In the genomic region with DNA sequence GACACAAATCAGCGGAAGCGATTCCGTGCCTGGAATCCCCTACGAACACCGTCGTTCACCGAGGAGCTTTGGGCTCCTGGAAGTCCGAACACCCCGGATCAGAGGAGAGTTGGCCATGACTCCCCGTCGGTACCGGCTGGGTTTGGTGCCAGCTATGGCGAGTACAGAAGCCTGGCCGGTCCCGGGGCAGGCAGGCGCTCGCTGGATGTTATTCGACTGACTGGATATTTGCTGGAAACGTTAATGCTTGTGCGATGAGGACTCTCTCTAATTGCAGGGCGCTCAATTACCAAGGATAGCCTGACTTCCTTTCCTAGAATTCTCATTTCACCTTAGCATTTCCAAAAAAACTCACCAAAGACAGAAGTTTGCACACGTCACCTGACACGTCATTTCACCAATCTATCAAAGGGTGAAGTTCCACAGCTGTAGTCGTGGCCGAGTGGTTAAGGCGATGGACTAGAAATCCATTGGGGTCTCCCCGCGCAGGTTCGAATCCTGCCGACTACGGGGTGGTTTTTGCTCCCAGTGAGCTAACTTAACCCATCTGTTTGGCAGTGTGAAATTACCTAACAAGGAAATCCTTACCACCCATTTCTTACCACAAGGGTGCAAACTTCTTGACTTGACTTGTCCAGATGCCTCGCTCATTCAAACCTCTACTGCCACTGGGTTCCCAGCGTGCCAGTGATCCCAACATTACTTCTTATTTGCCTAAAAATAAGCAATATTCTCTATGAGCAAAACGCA, we compare ENCODE assay signal across 1 cellular context.
TF ChIP-seq lines count a peak whose summit lies in the region.

No MANE protein-coding gene starts in this region.

TF ChIP-seq in HepG2, 621 proteins besides CTCF, POLR2A, EP300 and RAD21 (continued from another document and continues in another):
- peak; percentile 87 for TF ChIP-seq ARID5B (CRISPR knock-in tag; IDR thresholded peaks at IDR 0.05)
- TF ChIP-seq MIER2 (CRISPR knock-in tag; IDR thresholded peaks at IDR 0.05): no peak; the same call in 1 of the 2 replicates
- TF ChIP-seq, protein P1, sequence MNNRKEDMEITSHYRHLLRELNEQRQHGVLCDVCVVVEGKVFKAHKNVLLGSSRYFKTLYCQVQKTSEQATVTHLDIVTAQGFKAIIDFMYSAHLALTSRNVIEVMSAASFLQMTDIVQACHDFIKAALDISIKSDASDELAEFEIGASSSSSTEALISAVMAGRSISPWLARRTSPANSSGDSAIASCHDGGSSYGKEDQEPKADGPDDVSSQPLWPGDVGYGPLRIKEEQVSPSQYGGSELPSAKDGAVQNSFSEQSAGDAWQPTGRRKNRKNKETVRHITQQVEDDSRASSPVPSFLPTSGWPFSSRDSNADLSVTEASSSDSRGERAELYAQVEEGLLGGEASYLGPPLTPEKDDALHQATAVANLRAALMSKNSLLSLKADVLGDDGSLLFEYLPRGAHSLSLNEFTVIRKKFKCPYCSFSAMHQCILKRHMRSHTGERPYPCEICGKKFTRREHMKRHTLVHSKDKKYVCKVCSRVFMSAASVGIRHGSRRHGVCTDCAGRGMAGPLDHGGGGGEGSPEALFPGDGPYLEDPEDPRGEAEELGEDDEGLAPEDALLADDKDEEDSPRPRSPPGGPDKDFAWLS (CRISPR knock-in tag; IDR thresholded peaks at IDR 0.05; ENCODE audit: borderline replicate concordance): no peak
- TF ChIP-seq JUND (CRISPR knock-in tag; IDR thresholded peaks at IDR 0.05): peak; percentile 47; the same call in 1 of the 2 replicates
- no peak for TF ChIP-seq ZNF383 (CRISPR knock-in tag; IDR thresholded peaks at IDR 0.05; ENCODE audit: borderline replicate concordance)
- no peak; the same call in 1 of the 2 replicates for TF ChIP-seq KDM5A (IDR thresholded peaks at IDR 0.05; ENCODE audit: borderline replicate concordance, low read length)
- TF ChIP-seq, protein P2, sequence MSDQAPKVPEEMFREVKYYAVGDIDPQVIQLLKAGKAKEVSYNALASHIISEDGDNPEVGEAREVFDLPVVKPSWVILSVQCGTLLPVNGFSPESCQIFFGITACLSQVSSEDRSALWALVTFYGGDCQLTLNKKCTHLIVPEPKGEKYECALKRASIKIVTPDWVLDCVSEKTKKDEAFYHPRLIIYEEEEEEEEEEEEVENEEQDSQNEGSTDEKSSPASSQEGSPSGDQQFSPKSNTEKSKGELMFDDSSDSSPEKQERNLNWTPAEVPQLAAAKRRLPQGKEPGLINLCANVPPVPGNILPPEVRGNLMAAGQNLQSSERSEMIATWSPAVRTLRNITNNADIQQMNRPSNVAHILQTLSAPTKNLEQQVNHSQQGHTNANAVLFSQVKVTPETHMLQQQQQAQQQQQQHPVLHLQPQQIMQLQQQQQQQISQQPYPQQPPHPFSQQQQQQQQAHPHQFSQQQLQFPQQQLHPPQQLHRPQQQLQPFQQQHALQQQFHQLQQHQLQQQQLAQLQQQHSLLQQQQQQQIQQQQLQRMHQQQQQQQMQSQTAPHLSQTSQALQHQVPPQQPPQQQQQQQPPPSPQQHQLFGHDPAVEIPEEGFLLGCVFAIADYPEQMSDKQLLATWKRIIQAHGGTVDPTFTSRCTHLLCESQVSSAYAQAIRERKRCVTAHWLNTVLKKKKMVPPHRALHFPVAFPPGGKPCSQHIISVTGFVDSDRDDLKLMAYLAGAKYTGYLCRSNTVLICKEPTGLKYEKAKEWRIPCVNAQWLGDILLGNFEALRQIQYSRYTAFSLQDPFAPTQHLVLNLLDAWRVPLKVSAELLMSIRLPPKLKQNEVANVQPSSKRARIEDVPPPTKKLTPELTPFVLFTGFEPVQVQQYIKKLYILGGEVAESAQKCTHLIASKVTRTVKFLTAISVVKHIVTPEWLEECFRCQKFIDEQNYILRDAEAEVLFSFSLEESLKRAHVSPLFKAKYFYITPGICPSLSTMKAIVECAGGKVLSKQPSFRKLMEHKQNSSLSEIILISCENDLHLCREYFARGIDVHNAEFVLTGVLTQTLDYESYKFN (CRISPR knock-in tag; conservative IDR thresholded peaks at IDR 0.05): no peak
- peak; percentile 64 for TF ChIP-seq RXRB (CRISPR knock-in tag; IDR thresholded peaks at IDR 0.05; ENCODE audit: borderline replicate concordance)
- TF ChIP-seq SRF (IDR thresholded peaks at IDR 0.05; ENCODE audit: low read depth, low read length): peak; percentile 41; the same call in 1 of the 2 replicates
- TF ChIP-seq TEAD3 (CRISPR knock-in tag; optimal IDR thresholded peaks at IDR 0.05; ENCODE audit: borderline replicate concordance): peak; percentile 35
- peak; percentile 22; the same call in 1 of the 2 replicates for TF ChIP-seq CBFB (CRISPR knock-in tag; IDR thresholded peaks at IDR 0.05)
- TF ChIP-seq POLR2AphosphoS2 (IDR thresholded peaks at IDR 0.05; ENCODE audit: low read depth, low read length): no peak
- peak; percentile 46 for TF ChIP-seq IKZF4 (CRISPR knock-in tag; IDR thresholded peaks at IDR 0.05; ENCODE audit: borderline replicate concordance, low read depth, not compliant biosample characterization)
- TF ChIP-seq ZSCAN21 (CRISPR knock-in tag; IDR thresholded peaks at IDR 0.05; ENCODE audit: borderline replicate concordance): no peak
- no peak for TF ChIP-seq FOXJ3 (CRISPR knock-in tag; IDR thresholded peaks at IDR 0.05; ENCODE audit: borderline replicate concordance)
- TF ChIP-seq KDM2A (CRISPR knock-in tag; IDR thresholded peaks at IDR 0.05; ENCODE audit: borderline replicate concordance, low read depth): peak; percentile 79
- TF ChIP-seq ZNF350 (CRISPR knock-in tag; IDR thresholded peaks at IDR 0.05; ENCODE audit: borderline replicate concordance, low read depth): peak; percentile 75; the same call in 1 of the 2 replicates
- TF ChIP-seq, protein P3, sequence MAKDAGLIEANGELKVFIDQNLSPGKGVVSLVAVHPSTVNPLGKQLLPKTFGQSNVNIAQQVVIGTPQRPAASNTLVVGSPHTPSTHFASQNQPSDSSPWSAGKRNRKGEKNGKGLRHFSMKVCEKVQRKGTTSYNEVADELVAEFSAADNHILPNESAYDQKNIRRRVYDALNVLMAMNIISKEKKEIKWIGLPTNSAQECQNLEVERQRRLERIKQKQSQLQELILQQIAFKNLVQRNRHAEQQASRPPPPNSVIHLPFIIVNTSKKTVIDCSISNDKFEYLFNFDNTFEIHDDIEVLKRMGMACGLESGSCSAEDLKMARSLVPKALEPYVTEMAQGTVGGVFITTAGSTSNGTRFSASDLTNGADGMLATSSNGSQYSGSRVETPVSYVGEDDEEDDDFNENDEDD (CRISPR knock-in tag; IDR thresholded peaks at IDR 0.05; ENCODE audit: borderline replicate concordance): peak; percentile 11; the same call in 1 of the 2 replicates
- no peak for TF ChIP-seq ZNF446 (CRISPR knock-in tag; IDR thresholded peaks at IDR 0.05)
- TF ChIP-seq NR2F6 (IDR thresholded peaks at IDR 0.05): no peak
- peak; percentile 47; the same call in 1 of the 2 replicates for TF ChIP-seq NR2F6 (CRISPR knock-in tag; IDR thresholded peaks at IDR 0.05)
- peak; percentile 44; the same call in 1 of the 2 replicates for TF ChIP-seq ZNF124 (CRISPR knock-in tag; IDR thresholded peaks at IDR 0.05)
- TF ChIP-seq, protein P4, sequence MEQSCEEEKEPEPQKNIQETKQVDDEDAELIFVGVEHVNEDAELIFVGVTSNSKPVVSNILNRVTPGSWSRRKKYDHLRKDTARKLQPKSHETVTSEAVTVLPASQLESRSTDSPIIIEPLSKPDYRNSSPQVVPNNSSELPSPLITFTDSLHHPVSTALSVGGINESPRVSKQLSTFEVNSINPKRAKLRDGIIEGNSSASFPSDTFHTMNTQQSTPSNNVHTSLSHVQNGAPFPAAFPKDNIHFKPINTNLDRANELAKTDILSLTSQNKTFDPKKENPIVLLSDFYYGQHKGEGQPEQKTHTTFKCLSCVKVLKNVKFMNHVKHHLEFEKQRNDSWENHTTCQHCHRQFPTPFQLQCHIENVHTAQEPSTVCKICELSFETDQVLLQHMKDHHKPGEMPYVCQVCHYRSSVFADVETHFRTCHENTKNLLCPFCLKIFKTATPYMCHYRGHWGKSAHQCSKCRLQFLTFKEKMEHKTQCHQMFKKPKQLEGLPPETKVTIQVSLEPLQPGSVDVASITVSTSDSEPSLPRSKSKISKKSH (CRISPR knock-in tag; IDR thresholded peaks at IDR 0.05; ENCODE audit: borderline replicate concordance): peak; percentile 48; the same call in 1 of the 2 replicates
- peak; percentile 42 for TF ChIP-seq ZNF18 (CRISPR knock-in tag; IDR thresholded peaks at IDR 0.05; ENCODE audit: insufficient replicate concordance)
- TF ChIP-seq ATF1 (CRISPR knock-in tag; IDR thresholded peaks at IDR 0.05): peak; percentile 95
- TF ChIP-seq, protein P5, sequence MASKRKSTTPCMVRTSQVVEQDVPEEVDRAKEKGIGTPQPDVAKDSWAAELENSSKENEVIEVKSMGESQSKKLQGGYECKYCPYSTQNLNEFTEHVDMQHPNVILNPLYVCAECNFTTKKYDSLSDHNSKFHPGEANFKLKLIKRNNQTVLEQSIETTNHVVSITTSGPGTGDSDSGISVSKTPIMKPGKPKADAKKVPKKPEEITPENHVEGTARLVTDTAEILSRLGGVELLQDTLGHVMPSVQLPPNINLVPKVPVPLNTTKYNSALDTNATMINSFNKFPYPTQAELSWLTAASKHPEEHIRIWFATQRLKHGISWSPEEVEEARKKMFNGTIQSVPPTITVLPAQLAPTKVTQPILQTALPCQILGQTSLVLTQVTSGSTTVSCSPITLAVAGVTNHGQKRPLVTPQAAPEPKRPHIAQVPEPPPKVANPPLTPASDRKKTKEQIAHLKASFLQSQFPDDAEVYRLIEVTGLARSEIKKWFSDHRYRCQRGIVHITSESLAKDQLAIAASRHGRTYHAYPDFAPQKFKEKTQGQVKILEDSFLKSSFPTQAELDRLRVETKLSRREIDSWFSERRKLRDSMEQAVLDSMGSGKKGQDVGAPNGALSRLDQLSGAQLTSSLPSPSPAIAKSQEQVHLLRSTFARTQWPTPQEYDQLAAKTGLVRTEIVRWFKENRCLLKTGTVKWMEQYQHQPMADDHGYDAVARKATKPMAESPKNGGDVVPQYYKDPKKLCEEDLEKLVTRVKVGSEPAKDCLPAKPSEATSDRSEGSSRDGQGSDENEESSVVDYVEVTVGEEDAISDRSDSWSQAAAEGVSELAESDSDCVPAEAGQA (IDR thresholded peaks at IDR 0.05; ENCODE audit: low read depth): peak; percentile 93
- TF ChIP-seq, protein P5 (CRISPR knock-in tag; IDR thresholded peaks at IDR 0.05; ENCODE audit: borderline replicate concordance): no peak
- TF ChIP-seq MXD3 (CRISPR knock-in tag; IDR thresholded peaks at IDR 0.05): 0 out of 2 replicates have a peak, but pooled peaks have one; percentile 40
- TF ChIP-seq ZNF362 (CRISPR knock-in tag; IDR thresholded peaks at IDR 0.05; ENCODE audit: borderline replicate concordance): peak; percentile 86
